8 cellular contexts compared by ENCODE assay signal in the genomic region with DNA sequence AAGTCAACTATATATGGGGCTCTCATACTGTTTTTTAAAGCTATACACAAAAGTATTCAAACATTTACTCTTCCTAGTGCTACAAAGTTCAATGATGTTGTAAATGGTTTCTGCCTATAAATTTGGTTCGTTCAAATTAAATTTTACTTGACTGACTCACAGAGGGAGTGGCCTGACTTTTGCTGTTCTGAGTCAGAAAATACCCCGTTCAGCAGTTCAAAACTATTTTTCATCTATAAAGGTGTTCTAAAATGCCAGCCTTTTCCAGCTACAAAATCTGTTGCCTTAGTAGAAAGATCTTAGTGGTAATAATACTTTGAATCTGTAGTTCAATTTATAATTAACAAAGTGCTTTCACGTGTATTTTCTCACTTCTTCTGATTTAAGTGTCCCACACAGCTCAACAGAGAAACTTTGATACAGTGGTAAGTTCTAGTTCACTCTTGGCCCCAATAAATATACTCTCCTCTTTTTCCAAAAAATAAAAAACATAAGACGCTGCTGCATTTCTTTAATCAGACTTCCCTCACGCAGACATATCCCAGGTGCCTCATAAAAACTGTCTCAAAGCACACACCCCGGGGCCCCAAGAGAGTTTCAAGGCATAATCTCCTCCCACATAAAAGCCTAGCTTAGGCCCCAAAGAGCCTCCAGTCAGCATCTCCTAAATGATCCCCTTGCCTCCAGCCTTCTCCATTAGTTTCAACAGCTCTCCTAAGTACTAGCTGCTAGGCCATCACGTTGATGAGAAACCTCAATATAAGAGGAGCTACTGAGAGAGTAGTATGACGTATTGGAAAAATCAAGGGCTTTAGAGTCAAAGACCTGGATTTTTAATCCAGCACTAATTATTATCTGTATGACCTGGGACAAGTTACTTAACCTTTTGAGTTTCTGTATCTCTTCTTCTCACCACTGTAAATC. TPM values are rescaled to one million over a fixed set of nuclear protein-coding genes. Genes with fewer than 3 reads are reported as not detected.
A peak's percentile ranks its signal among the peaks of the same experiment; 100 is the strongest.
DNase-seq lines count a peak whose midpoint lies in the region; ATAC-seq and TF ChIP-seq lines count a peak whose summit lies in the region.

No MANE protein-coding gene starts in this region.

- no peak overlapping the region for H2AFZ ChIP-seq in DND-41 (ENCODE audit: low read depth, low read length)

- H3K36me3 ChIP-seq in DND-41 (ENCODE audit: insufficient read depth, low read length) = peaks cover 50% of the 10 kb centered on the region; the same call in 1 of the 2 replicates

- H3K4me3 ChIP-seq in DND-41 (ENCODE audit: low read depth in 1 of 2, low read length in 2 of 2) (peak overlapping the region; percentile 63 to 86), astrocyte of the spinal cord (ENCODE audit: low read depth, low read length) (peak overlapping the region; percentile 12), mononuclear cell (ENCODE audit: low read length) (peak overlapping the region; percentile 7)

- peaks cover 96% of the 10 kb centered on the region for H3K79me2 ChIP-seq in DND-41 (ENCODE audit: insufficient read depth, low read length)

- H3K4me1 ChIP-seq in DND-41 (ENCODE audit: insufficient read depth, low read length) = peaks cover 80% of the 10 kb centered on the region
- H3K4me1 ChIP-seq in mononuclear cell (ENCODE audit: insufficient read depth, low read length) = peaks cover 79% of the 10 kb centered on the region

- TF ChIP-seq CTCF in DND-41 (IDR thresholded peaks at IDR 0.05; ENCODE audit: borderline replicate concordance, extremely low read depth, low read length, poor library complexity, severe bottlenecking) (no peak), astrocyte of the spinal cord (IDR thresholded peaks at IDR 0.05; ENCODE audit: low read depth, low read length) (no peak), omental fat pad (IDR thresholded peaks at IDR 0.05) (no peak)

- DNase-seq in DND-41 (peak; percentile 83), NCI-H2171 (lab: John Stamatoyannopoulos, UW) (peak; percentile 55), astrocyte of the spinal cord (ENCODE audit: low read depth, low spot score) (peak; percentile 58), omental fat pad (ENCODE audit: low spot score) (no peak), NCI-H2029 (lab: John Stamatoyannopoulos, UW) (no peak), SIG-M5 (lab: John Stamatoyannopoulos, UW) (no peak)

- peak; percentile 40 for ATAC-seq in DND-41 (ENCODE audit: insufficient read depth, low read depth)
- ATAC-seq in GM19351 (IDR thresholded peaks at IDR 0.05; ENCODE audit: unreplicated experiment) = no peak
- no peak for ATAC-seq in omental fat pad (ENCODE audit: low FRiP score)

- H3K9me3 ChIP-seq in DND-41 (ENCODE audit: insufficient read depth, low read length, severe bottlenecking) (no peaks in the 10 kb centered on the region), mononuclear cell (ENCODE audit: low read depth, low read length) (no peaks in the 10 kb centered on the region)

- no peaks in the 10 kb centered on the region for H3K27me3 ChIP-seq in DND-41 (ENCODE audit: insufficient read depth, low read length, poor library complexity)
- no peaks in the 10 kb centered on the region for H3K27me3 ChIP-seq in mononuclear cell (ENCODE audit: insufficient read depth, low read length)

- H3K27ac ChIP-seq in DND-41 (ENCODE audit: low read length) = peak overlapping the region; percentile 96

- in situ Hi-C loops in astrocyte of the spinal cord (cut with HindIII; ENCODE audit: low sequenced_read_pairs) = no loop called here

- H4K20me1 ChIP-seq in DND-41 (ENCODE audit: insufficient read depth, low read length) = peaks cover 29% of the 10 kb centered on the region

- peak overlapping the region; percentile 85 for H3K9ac ChIP-seq in DND-41 (ENCODE audit: low read depth, low read length)

- H3K4me2 ChIP-seq in DND-41 (ENCODE audit: insufficient read depth, low read length) = peak overlapping the region; percentile 66

RNA-seq across cellular contexts. Expression of gene PTP4A2, which starts 3.2 kb away (rescaled TPM):
- total RNA-seq in mononuclear cell (729 TPM), omental fat pad (100 to 1,000 TPM; 216 to 385 (median 283) TPM)

Comparison
In these comparisons a context has a peak if more than half of its experiments do, and no peak if none do; other contexts are left out.
1. DNase-seq: peak in DND-41 (single experiment), NCI-H2171 (single experiment) and astrocyte of the spinal cord (single experiment); none in omental fat pad (single experiment), NCI-H2029 (single experiment) and SIG-M5 (single experiment).
2. H3K4me3 ChIP-seq: peak in every context shown above with its lines; median percentile 74 in DND-41; 12 in astrocyte of the spinal cord; 7 in mononuclear cell.